14 cellular contexts compared by ENCODE assay signal in genomic region chr6:64266351-64266821, GRCh38.
DNase-seq lines count a peak whose midpoint lies in the region; ATAC-seq and TF ChIP-seq lines count a peak whose summit lies in the region.
"Had no signal": no experiment of that assay in that cellular context is flagged by ENCODE, and none has a peak within 500 bp of the region (broad histone marks: within the 10 kb centered on the region; RNA-seq: fewer than 3 reads in every experiment).

No MANE protein-coding gene starts in this region.

- intact Hi-C loops in activated naive CD4-positive, alpha-beta T cell treated with anti-CD3 and anti-CD28 coated beads for 36 hours (cut with micrococcal nuclease) = no loop called here

- no peak overlapping the region for H3K4me3 ChIP-seq in NB4 (ENCODE audit: low read depth, low read length)
- H3K4me3 ChIP-seq: lower lobe of right lung, prostate gland had no signal

- no peak overlapping the region for H3K27ac Mint-ChIP-seq in activated naive CD4-positive, alpha-beta T cell treated with anti-CD3 and anti-CD28 coated beads for 36 hours
- H3K27ac Mint-ChIP-seq: activated T-cell treated with anti-CD3 and anti-CD28 coated beads, Interleukin-2, amount 50 U/mL, for 72 hours; B cell had no signal

- no peaks in the 10 kb centered on the region for H3K27me3 Mint-ChIP-seq in activated naive CD4-positive, alpha-beta T cell treated with anti-CD3 and anti-CD28 coated beads for 36 hours (ENCODE audit: low read depth)
- H3K27me3 Mint-ChIP-seq: B cell; central memory CD8-positive, alpha-beta T cell had no signal

- TF ChIP-seq CTCF in NB4 (IDR thresholded peaks at IDR 0.05; ENCODE audit: low read depth, low read length) (no peak), omental fat pad (IDR thresholded peaks at IDR 0.05) (no peak)

- no peaks in the 10 kb centered on the region for H3K4me1 Mint-ChIP-seq in activated naive CD4-positive, alpha-beta T cell treated with anti-CD3 and anti-CD28 coated beads for 36 hours (ENCODE audit: low read depth)
- H3K4me1 Mint-ChIP-seq: B cell; central memory CD8-positive, alpha-beta T cell had no signal

- peak; percentile 16 for DNase-seq in NB4 (ENCODE audit: low read depth)
- DNase-seq in omental fat pad (ENCODE audit: low spot score) = no peak
- DNase-seq in NCI-H2081 (lab: John Stamatoyannopoulos, UW) = no peak
- no peak for DNase-seq in activated naive CD4-positive, alpha-beta T cell treated with anti-CD3 and anti-CD28 coated beads for 36 hours
- DNase-seq in NCI-H187 treated with DMSO at 0.1 percent for 48 hours (lab: John Stamatoyannopoulos, UW) = no peak
- DNase-seq: activated T-cell treated with anti-CD3 and anti-CD28 coated beads, Interleukin-2, amount 50 U/mL, for 72 hours; lower lobe of right lung; NCI-H524 had no signal

- CTCF ChIA-PET in activated naive CD4-positive, alpha-beta T cell treated with anti-CD3 and anti-CD28 coated beads for 36 hours (lab: Charles Lee) = no interaction called here

- ATAC-seq in GM18498 (IDR thresholded peaks at IDR 0.05; ENCODE audit: unreplicated experiment) (peak; percentile 76), GM21360 (IDR thresholded peaks at IDR 0.05; ENCODE audit: unreplicated experiment) (peak; percentile 82), HG02981 (IDR thresholded peaks at IDR 0.05; ENCODE audit: unreplicated experiment) (peak; percentile 87), omental fat pad (ENCODE audit: low FRiP score) (no peak)
- ATAC-seq: activated T-cell treated with anti-CD3 and anti-CD28 coated beads, Interleukin-2, amount 50 U/mL, for 72 hours; lower lobe of right lung had no signal

- no peaks in the 10 kb centered on the region for H3K9me3 Mint-ChIP-seq in activated naive CD4-positive, alpha-beta T cell treated with anti-CD3 and anti-CD28 coated beads for 36 hours

- no peak overlapping the region for H3K4me3 Mint-ChIP-seq in activated naive CD4-positive, alpha-beta T cell treated with anti-CD3 and anti-CD28 coated beads for 36 hours
- H3K4me3 Mint-ChIP-seq: activated T-cell treated with anti-CD3 and anti-CD28 coated beads, Interleukin-2, amount 50 U/mL, for 72 hours; B cell; central memory CD8-positive, alpha-beta T cell had no signal

- TF ChIP-seq POLR2A in NB4 (IDR thresholded peaks at IDR 0.05; ENCODE audit: extremely low read depth, insufficient read length) = no peak

- no peaks in the 10 kb centered on the region for H3K36me3 Mint-ChIP-seq in activated naive CD4-positive, alpha-beta T cell treated with anti-CD3 and anti-CD28 coated beads for 36 hours (ENCODE audit: low read depth)
